Comparison of ENCODE assay signal across 8 cellular contexts in genomic region chr5:178163772-178164735, GRCh38. TPM values are rescaled to one million over a fixed set of nuclear protein-coding genes. Genes with fewer than 3 reads are reported as not detected.
A peak's percentile ranks its signal among the peaks of the same experiment; 100 is the strongest.
DNase-seq lines count a peak whose midpoint lies in the region; ATAC-seq lines count a peak whose summit lies in the region.

No MANE protein-coding gene starts in this region.

- DNase-seq in Ammon's horn (ENCODE audit: low spot score), result peak; percentile 86
- peak; percentile 78 for DNase-seq in NCI-H510A (lab: John Stamatoyannopoulos, UW)
- peak; percentile 96 for DNase-seq in activated CD4-positive, CD25-positive, alpha-beta regulatory T cell treated with anti-CD3 and anti-CD28 coated beads, Interleukin-2, amount 50 U/mL, for 72 hours
- peak; percentile 86 for DNase-seq in cerebellar cortex (ENCODE audit: low spot score)
- DNase-seq in left colon, result peak; percentile 66 to 88
- DNase-seq in stimulated activated CD4-positive, alpha-beta T cell treated with anti-CD3 and anti-CD28 coated beads, Interleukin-2, amount 100 ng/mL, for 4 hours (ENCODE audit: low read depth), result peak; percentile 87

- ATAC-seq in GM19043 (IDR thresholded peaks at IDR 0.05; ENCODE audit: low read depth, unreplicated experiment) (peak; percentile 85), HG03378 (IDR thresholded peaks at IDR 0.05; ENCODE audit: unreplicated experiment) (peak; percentile 82), left colon (peak; percentile 99)

- intact Hi-C loops in left colon (cut with DNase I, micrococcal nuclease), result no loop called here

RNA-seq across cellular contexts. Expression of gene NHP2, which starts 10.4 kb away (rescaled TPM):
- total RNA-seq in left colon, result 10 to 100 TPM; 56.9 to 63.9 TPM

RNA-seq across cellular contexts. Expression of gene GMCL2, which starts 23.1 kb away (rescaled TPM):
- not detected for total RNA-seq in left colon

RNA-seq across cellular contexts. Expression of gene RMND5B, which starts 33.2 kb away (rescaled TPM):
- 10 to 100 TPM; 39.1 to 40.6 TPM for total RNA-seq in left colon

RNA-seq across cellular contexts. Expression of gene HNRNPAB, which starts 40.3 kb away (rescaled TPM):
- total RNA-seq in left colon, result 100 to 1,000 TPM; 274 to 281 TPM

RNA-seq across cellular contexts. Expression of gene N4BP3, which starts 50.7 kb away (rescaled TPM):
- total RNA-seq in left colon, result 1 to 10 TPM in 1 of 2 donors, under 1 TPM in 1; 0.95 to 2.3 TPM

Comparison
In these comparisons a context has a peak if more than half of its experiments do, and no peak if none do; other contexts are left out.
1. Peak in every context shown above with its lines: DNase-seq and ATAC-seq.